12 cellular contexts compared by ENCODE assay signal in the genomic region with DNA sequence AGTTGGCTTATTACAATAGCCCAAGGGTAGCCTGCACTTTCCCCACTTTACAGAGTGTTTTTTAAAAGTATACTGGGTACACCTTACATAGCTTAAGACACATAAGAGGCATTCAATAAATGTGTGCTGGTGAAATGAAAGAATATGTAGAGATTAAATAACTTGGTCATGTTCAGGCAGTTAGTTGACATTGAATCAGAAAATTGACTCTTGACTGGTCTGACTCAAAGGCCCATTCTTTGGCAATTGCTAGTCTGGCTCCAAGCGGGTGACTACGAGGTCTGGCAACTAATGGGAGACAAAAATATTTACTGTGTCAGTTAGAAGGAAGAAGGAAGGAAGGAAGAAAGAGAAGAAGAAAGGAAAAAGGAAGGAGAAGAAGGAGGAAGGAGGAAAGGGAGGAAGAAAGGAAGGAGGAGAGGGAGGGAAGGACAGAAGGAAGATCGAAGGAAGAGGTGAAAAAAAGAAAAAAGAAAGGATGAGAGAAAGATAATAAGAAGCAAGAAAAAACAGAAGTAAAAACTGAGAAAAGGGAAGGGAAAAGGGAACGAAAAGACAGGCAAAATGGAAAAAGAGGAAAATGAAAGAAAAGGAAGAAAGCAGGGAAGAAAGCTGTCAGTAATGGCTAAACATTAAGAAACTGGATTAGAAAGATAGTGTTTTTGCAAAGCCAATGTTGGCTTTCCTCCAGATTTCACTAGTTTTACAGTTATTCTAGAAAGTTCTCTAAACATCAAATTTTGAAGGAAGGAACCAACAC.
DNase-seq lines count a peak whose midpoint lies in the region; ATAC-seq, FAIRE-seq and TF ChIP-seq lines count a peak whose summit lies in the region.
"Had no signal": no experiment of that assay in that cellular context is flagged by ENCODE, and none has a peak within 500 bp of the region (broad histone marks: within the 10 kb centered on the region; RNA-seq: fewer than 3 reads in every experiment).

No MANE protein-coding gene starts in this region.

- no peaks in the 10 kb centered on the region for H3K9me3 Mint-ChIP-seq in activated CD8-positive, alpha-beta T cell treated with anti-CD3 and anti-CD28 coated beads for 36 hours

- WGBS in A549 (ENCODE audit: missing lambda C conversion rate): 4% methylated on average over 4 of the region's 4 CpGs

- intact Hi-C loops in activated CD8-positive, alpha-beta T cell treated with anti-CD3 and anti-CD28 coated beads for 36 hours (cut with micrococcal nuclease): no loop called here

- POLR2A ChIA-PET in A549 (lab: Yijun Ruan, JAX): no interaction called here
- POLR2A ChIA-PET in activated CD8-positive, alpha-beta T cell treated with anti-CD3 and anti-CD28 coated beads for 36 hours (lab: Charles Lee): interaction anchor here (0.5 to 1.1 kb wide), 2 partner anchors 15 to 981 kb away, joined by 3 read pairs; no protein-coding TSS in a partner anchor

- ATAC-seq in A549 (no peak), HG02610 (IDR thresholded peaks at IDR 0.05; ENCODE audit: unreplicated experiment) (no peak), HG02938 (IDR thresholded peaks at IDR 0.05; ENCODE audit: unreplicated experiment) (no peak), HG03378 (IDR thresholded peaks at IDR 0.05; ENCODE audit: unreplicated experiment) (no peak), GM18909 (IDR thresholded peaks at IDR 0.05; ENCODE audit: poor library complexity, unreplicated experiment) (no peak)
- no peak for ATAC-seq in activated CD8-positive, alpha-beta T cell treated with anti-CD3 and anti-CD28 coated beads for 36 hours

- H3K27me3 Mint-ChIP-seq in activated CD8-positive, alpha-beta T cell treated with anti-CD3 and anti-CD28 coated beads for 36 hours: no peaks in the 10 kb centered on the region

- no peak overlapping the region for H3K4me3 Mint-ChIP-seq in activated CD8-positive, alpha-beta T cell treated with anti-CD3 and anti-CD28 coated beads for 36 hours

- H3K27ac Mint-ChIP-seq in activated CD8-positive, alpha-beta T cell treated with anti-CD3 and anti-CD28 coated beads for 36 hours: peak overlapping the region; percentile 8

- no peak for DNase-seq in A549 (ENCODE audit: low read depth in 1 of 2, low spot score in 1 of 2)
- DNase-seq in ELR (ENCODE audit: low read depth): peak; percentile 65
- DNase-seq in activated CD8-positive, alpha-beta T cell treated with anti-CD3 and anti-CD28 coated beads for 36 hours: no peak
- peak; percentile 29 for DNase-seq in hepatic stellate cell (ENCODE audit: low spot score)
- DNase-seq: activated CD8-positive, alpha-beta memory T cell treated with anti-CD3 and anti-CD28 coated beads for 24 hours; DMS153; left ventricle myocardium inferior had no signal

- no peak for TF ChIP-seq CTCF in A549 (IDR thresholded peaks at IDR 0.05)
- TF ChIP-seq CTCF in activated CD8-positive, alpha-beta T cell treated with anti-CD3 and anti-CD28 coated beads for 36 hours (IDR thresholded peaks at IDR 0.05): peak; percentile 17

- FAIRE-seq in A549 (lab: Jason Lieb, UNC): peak; percentile 13
- FAIRE-seq: small intestine had no signal

- H3K4me3 ChIP-seq in A549: no peak overlapping the region
- H3K4me3 ChIP-seq: left ventricle myocardium inferior had no signal

- H3K36me3 Mint-ChIP-seq in activated CD8-positive, alpha-beta T cell treated with anti-CD3 and anti-CD28 coated beads for 36 hours (ENCODE audit: low read depth): no peaks in the 10 kb centered on the region

- CTCF ChIA-PET in A549 (lab: Yijun Ruan, JAX): interaction anchor here (1.2 kb wide), 1 partner anchor 15 kb away, joined by 4 read pairs; no protein-coding TSS in a partner anchor
- CTCF ChIA-PET in activated CD8-positive, alpha-beta T cell treated with anti-CD3 and anti-CD28 coated beads for 36 hours (lab: Charles Lee): no interaction called here

- peaks cover 12% of the 10 kb centered on the region for H3K4me1 Mint-ChIP-seq in activated CD8-positive, alpha-beta T cell treated with anti-CD3 and anti-CD28 coated beads for 36 hours (ENCODE audit: low read depth)

- no peaks in the 10 kb centered on the region for H3K9me3 ChIP-seq in A549
- H3K9me3 ChIP-seq: left ventricle myocardium inferior had no signal

- no peaks in the 10 kb centered on the region for H3K4me1 ChIP-seq in A549

- no peak overlapping the region for H3K27ac ChIP-seq in A549
- H3K27ac ChIP-seq: left ventricle myocardium inferior had no signal

- no peak for TF ChIP-seq EP300 in A549 (IDR thresholded peaks at IDR 0.05)

- TF ChIP-seq RAD21 in A549 (conservative IDR thresholded peaks at IDR 0.05 in 1 of 2, IDR thresholded peaks at IDR 0.05 in 1 of 2): no peak

- TF ChIP-seq POLR2A in A549 (IDR thresholded peaks at IDR 0.05; ENCODE audit: low read length): no peak

- H3K4me2 ChIP-seq in A549: peak overlapping the region; percentile 17; the same call in 1 of the 3 replicates

TF ChIP-seq in A549, 52 proteins besides CTCF, POLR2A, EP300 and RAD21:
- no peak for TF ChIP-seq ZNF302 (CRISPR knock-in tag; IDR thresholded peaks at IDR 0.05)
- TF ChIP-seq HEYL (CRISPR knock-in tag; IDR thresholded peaks at IDR 0.05): no peak
- no peak for TF ChIP-seq MAFK (IDR thresholded peaks at IDR 0.05; ENCODE audit: partially characterized antibody)
- TF ChIP-seq ZFP36 (IDR thresholded peaks at IDR 0.05; ENCODE audit: borderline replicate concordance, partially characterized antibody): no peak
- no peak for TF ChIP-seq GATA3 (IDR thresholded peaks at IDR 0.05; ENCODE audit: borderline replicate concordance)
- TF ChIP-seq, protein P1, sequence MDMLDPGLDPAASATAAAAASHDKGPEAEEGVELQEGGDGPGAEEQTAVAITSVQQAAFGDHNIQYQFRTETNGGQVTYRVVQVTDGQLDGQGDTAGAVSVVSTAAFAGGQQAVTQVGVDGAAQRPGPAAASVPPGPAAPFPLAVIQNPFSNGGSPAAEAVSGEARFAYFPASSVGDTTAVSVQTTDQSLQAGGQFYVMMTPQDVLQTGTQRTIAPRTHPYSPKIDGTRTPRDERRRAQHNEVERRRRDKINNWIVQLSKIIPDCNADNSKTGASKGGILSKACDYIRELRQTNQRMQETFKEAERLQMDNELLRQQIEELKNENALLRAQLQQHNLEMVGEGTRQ (IDR thresholded peaks at IDR 0.05): no peak
- no peak for TF ChIP-seq CHD4 (IDR thresholded peaks at IDR 0.05; ENCODE audit: borderline replicate concordance)
- TF ChIP-seq CBX8 (IDR thresholded peaks at IDR 0.05): no peak
- no peak for TF ChIP-seq ESRRA (IDR thresholded peaks at IDR 0.05; ENCODE audit: borderline replicate concordance, low read length)
- TF ChIP-seq JUNB (IDR thresholded peaks at IDR 0.05): no peak
- no peak for TF ChIP-seq HDAC2 (IDR thresholded peaks at IDR 0.05)
- TF ChIP-seq MYC (IDR thresholded peaks at IDR 0.05; ENCODE audit: borderline replicate concordance, low read length): no peak
- TF ChIP-seq NR3C1 (IDR thresholded peaks at IDR 0.05): no peak
- no peak for TF ChIP-seq SREBF2 (IDR thresholded peaks at IDR 0.05)
- TF ChIP-seq RCOR1 (IDR thresholded peaks at IDR 0.05; ENCODE audit: low read depth, low read length): no peak
- TF ChIP-seq KDM1A (IDR thresholded peaks at IDR 0.05; ENCODE audit: low read depth): no peak

Comparison
In these comparisons a context has a peak if more than half of its experiments do, and no peak if none do; other contexts are left out.
1. DNase-seq: peak in ELR (single experiment) and hepatic stellate cell (single experiment); none in A549 (0 of 2) and activated CD8-positive, alpha-beta T cell treated with anti-CD3 and anti-CD28 coated beads for 36 hours (single experiment).